8 cellular contexts compared by ENCODE assay signal in the genomic region with DNA sequence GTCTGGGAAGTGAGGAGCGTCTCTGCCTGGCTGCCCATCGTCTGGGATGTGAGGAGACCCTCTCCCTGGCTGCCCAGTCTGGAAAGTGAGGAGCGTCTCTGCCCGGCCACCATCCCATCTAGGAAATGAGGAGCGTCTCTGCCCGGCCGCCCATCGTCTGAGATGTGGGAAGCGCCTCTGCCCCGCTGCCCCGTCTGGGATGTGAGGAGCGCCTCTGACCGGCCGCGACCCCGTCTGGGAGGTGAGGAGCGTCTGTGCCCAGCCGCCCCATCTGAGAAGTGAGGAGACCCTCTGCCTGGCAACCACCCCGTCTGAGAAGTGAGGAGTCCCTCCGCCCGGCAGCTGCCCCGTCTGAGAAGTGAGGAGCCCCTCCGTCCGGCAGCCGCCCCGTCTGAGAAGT.
DNase-seq lines count a peak whose midpoint lies in the region; ATAC-seq, FAIRE-seq and TF ChIP-seq lines count a peak whose summit lies in the region.
"Not testable (repeated sequence)": the region's sequence is repeated elsewhere in the genome, so short reads cannot be mapped to it uniquely, and the experiment has no call there.

No MANE protein-coding gene starts in this region.

- CTCF ChIA-PET in WTC11 (lab: Charles Lee) = not testable (repeated sequence)

- H3K14ac ChIP-seq in H9 (ENCODE audit: insufficient read depth, low read length); neuronal stem cell (ENCODE audit: low read length): not testable (repeated sequence)

- TF ChIP-seq CTCF in H9 (conservative IDR thresholded peaks at IDR 0.05); WTC11 (IDR thresholded peaks at IDR 0.05); astrocyte (IDR thresholded peaks at IDR 0.05; ENCODE audit: insufficient read depth, low read depth, low read length); glutamatergic neuron (IDR thresholded peaks at IDR 0.05; ENCODE audit: partially characterized antibody, unreplicated experiment); left ventricle myocardium inferior (IDR thresholded peaks at IDR 0.05; ENCODE audit: borderline replicate concordance); right atrium auricular region (IDR thresholded peaks at IDR 0.05); kidney (IDR thresholded peaks at IDR 0.05; ENCODE audit: borderline replicate concordance, extremely low read depth, insufficient read depth): not testable (repeated sequence)

- not testable (repeated sequence) for H3K79me1 ChIP-seq in H9 (ENCODE audit: insufficient read depth, low read depth, low read length, poor library complexity, severe bottlenecking); neuronal stem cell (ENCODE audit: low read depth, low read length)

- H3K4me2 ChIP-seq in H9 (ENCODE audit: insufficient read depth, insufficient read length, low read length); astrocyte (ENCODE audit: low read length); neuronal stem cell (ENCODE audit: insufficient read depth, low read length, poor library complexity, severe bottlenecking): not testable (repeated sequence)

- not testable (repeated sequence) for H3K4ac ChIP-seq in H9 (ENCODE audit: low read depth, low read length); neuronal stem cell (ENCODE audit: low read length)

- H2AK5ac ChIP-seq in H9 (ENCODE audit: insufficient read length, low read length); neuronal stem cell (ENCODE audit: low read depth, low read length): not testable (repeated sequence)

- H2BK5ac ChIP-seq in H9 (ENCODE audit: insufficient read length, low read length); neuronal stem cell (ENCODE audit: low read length): not testable (repeated sequence)

- not testable (repeated sequence) for H3K36me3 ChIP-seq in astrocyte (ENCODE audit: insufficient read depth, low read length); left ventricle myocardium inferior; right atrium auricular region; kidney (ENCODE audit: control insufficient read depth in 1 of 2, insufficient read depth in 2 of 2, low read length in 2 of 2); neuronal stem cell (replicated peaks in 1 of 2; ENCODE audit: control insufficient read depth in 2 of 2, insufficient read depth in 2 of 2, low read length in 2 of 2)

- not testable (repeated sequence) for H3K4me1 ChIP-seq in H9 (ENCODE audit: insufficient read depth, low read length); astrocyte (ENCODE audit: insufficient read depth, low read length); kidney (ENCODE audit: control insufficient read depth in 1 of 2, insufficient read depth in 1 of 2, low read depth in 1 of 2, low read length in 2 of 2)
- H3K4me1 ChIP-seq in left ventricle myocardium inferior = peaks cover 70% of the 10 kb centered on the region
- H3K4me1 ChIP-seq in right atrium auricular region = peaks cover 0 to 35% of the 10 kb centered on the region in 2 donors
- peaks cover 0 to 10% of the 10 kb centered on the region in 2 donors for H3K4me1 ChIP-seq in neuronal stem cell (ENCODE audit: control insufficient read depth in 2 of 2, insufficient read depth in 1 of 2, low read depth in 1 of 2, low read length in 2 of 2)

- not testable (repeated sequence) for H3K27me3 Mint-ChIP-seq in H9 (ENCODE audit: low read depth); WTC11 (ENCODE audit: low read depth); astrocyte (ENCODE audit: low read depth, unreplicated experiment); glutamatergic neuron (ENCODE audit: unreplicated experiment)

- not testable (repeated sequence) for H4K91ac ChIP-seq in H9 (ENCODE audit: insufficient read length, low read depth, low read length); neuronal stem cell (ENCODE audit: low read depth, low read length, poor library complexity)

- peaks cover 2 to 10% (median 4%) of the 10 kb centered on the region in 3 experiments; a peak in 2 of 7 replicates for H3K36me3 Mint-ChIP-seq in H9 (ENCODE audit: insufficient read depth in 1 of 3, low read depth in 3 of 3)
- H3K36me3 Mint-ChIP-seq in WTC11; astrocyte (ENCODE audit: low read depth, unreplicated experiment); glutamatergic neuron (ENCODE audit: unreplicated experiment): not testable (repeated sequence)

- POLR2A ChIA-PET in WTC11 (lab: Charles Lee) = not testable (repeated sequence)

- H2BK120ac ChIP-seq in H9 (ENCODE audit: low read depth, low read length, poor library complexity, severe bottlenecking); neuronal stem cell (ENCODE audit: low read depth, low read length): not testable (repeated sequence)

- not testable (repeated sequence) for H4K8ac ChIP-seq in H9 (replicated peaks; ENCODE audit: insufficient read length, low read depth, low read length); neuronal stem cell (ENCODE audit: low read depth, low read length)

- intact Hi-C loops in left ventricle myocardium inferior (cut with micrococcal nuclease); kidney (cut with DNase I): not testable (repeated sequence)

- H3K9ac ChIP-seq in H9 (ENCODE audit: extremely low read depth, insufficient read length, low read length); astrocyte (ENCODE audit: low read length); kidney (ENCODE audit: low read length in 2 of 2); neuronal stem cell (ENCODE audit: low read depth, low read length, poor library complexity): not testable (repeated sequence)

- H3K79me2 ChIP-seq in H9 (ENCODE audit: insufficient read depth, low read length) = peaks cover 10% of the 10 kb centered on the region; the same call in 1 of the 2 replicates
- H3K79me2 ChIP-seq in astrocyte (ENCODE audit: insufficient read depth, low read length) = peaks cover 88% of the 10 kb centered on the region

- WGBS in H9 (ENCODE audit: extremely low coverage, insufficient read length, low lambda C conversion rate) = no CpG with 5 or more reads among the region's 26 CpGs
- WGBS in neuronal stem cell (ENCODE audit: extremely low coverage in 2 of 2, insufficient read length in 2 of 2, insufficient replicate concordance in 1 of 2), 2 donors = no CpG with 5 or more reads among the region's 26 CpGs

- H3K27ac Mint-ChIP-seq in H9 = peak overlapping the region; percentile 35 to 49 (median 40); a peak in 3 of 7 replicates
- 0 out of 2 replicates have a peak overlapping the region, but pooled peaks have one; percentile 25 for H3K27ac Mint-ChIP-seq in WTC11
- H3K27ac Mint-ChIP-seq in astrocyte (ENCODE audit: unreplicated experiment) = peak overlapping the region; percentile 47
- peak overlapping the region; percentile 94 for H3K27ac Mint-ChIP-seq in glutamatergic neuron (ENCODE audit: unreplicated experiment)

- H3K4me1 Mint-ChIP-seq in H9 = peaks cover 39 to 43% of the 10 kb centered on the region in 2 experiments
- H3K4me1 Mint-ChIP-seq in WTC11 = peaks cover 67% of the 10 kb centered on the region
- H3K4me1 Mint-ChIP-seq in astrocyte (ENCODE audit: low read depth, unreplicated experiment) = peaks cover 39% of the 10 kb centered on the region
- peaks cover 62% of the 10 kb centered on the region for H3K4me1 Mint-ChIP-seq in glutamatergic neuron (ENCODE audit: low read depth, unreplicated experiment)

- H3K18ac ChIP-seq in H9 (ENCODE audit: insufficient read length, low read depth, low read length) = not testable (repeated sequence)
- peak overlapping the region; percentile 28 for H3K18ac ChIP-seq in neuronal stem cell (ENCODE audit: low read length)

- not testable (repeated sequence) for H3K9me3 Mint-ChIP-seq in H9; WTC11; astrocyte (ENCODE audit: unreplicated experiment); glutamatergic neuron (ENCODE audit: unreplicated experiment)

- ATAC-seq in WTC11 = not testable (repeated sequence)

- not testable (repeated sequence) for H2AFZ ChIP-seq in H9 (ENCODE audit: low read length); astrocyte (ENCODE audit: low read depth, low read length); neuronal stem cell (ENCODE audit: low read length)

- not testable (repeated sequence) for H3T11ph ChIP-seq in H9 (ENCODE audit: low read length)

- H3K9me3 ChIP-seq in H9 (ENCODE audit: control insufficient read depth, low read depth, low read length); astrocyte (ENCODE audit: insufficient read depth, low read depth, low read length); left ventricle myocardium inferior (replicated peaks); right atrium auricular region; kidney (ENCODE audit: control insufficient read depth in 1 of 2, low read length in 2 of 2); neuronal stem cell (replicated peaks in 1 of 2; ENCODE audit: control insufficient read depth in 2 of 2, insufficient read depth in 1 of 2, low read depth in 1 of 2, low read length in 2 of 2): not testable (repeated sequence)

- H3K56ac ChIP-seq in H9 (ENCODE audit: insufficient read length, low read depth, low read length) = not testable (repeated sequence)

- not testable (repeated sequence) for H3K23ac ChIP-seq in H9 (ENCODE audit: insufficient read length, low read depth, low read length); neuronal stem cell (ENCODE audit: low read depth, low read length, poor library complexity)

- not testable (repeated sequence) for H3K4me3 ChIP-seq in astrocyte (ENCODE audit: insufficient read depth, low read depth, low read length); left ventricle myocardium inferior; right atrium auricular region; kidney (ENCODE audit: low read length in 2 of 2); neuronal stem cell (ENCODE audit: low read length in 2 of 2)

- H2BK15ac ChIP-seq in H9 (ENCODE audit: low read depth, low read length); neuronal stem cell (ENCODE audit: low read length): not testable (repeated sequence)

- not testable (repeated sequence) for H4K20me1 ChIP-seq in H9 (ENCODE audit: control insufficient read depth, insufficient read depth, insufficient read length)
- peaks cover 77% of the 10 kb centered on the region for H4K20me1 ChIP-seq in astrocyte (ENCODE audit: insufficient read depth, low read length)

- not testable (repeated sequence) for FAIRE-seq in astrocyte (lab: Jason Lieb, UNC); kidney (lab: Jason Lieb, UNC)

- H2BK12ac ChIP-seq in H9 (ENCODE audit: insufficient read length, low read depth, low read length); neuronal stem cell (ENCODE audit: low read length): not testable (repeated sequence)

- H3K27ac ChIP-seq in H9 (ENCODE audit: insufficient read length, low read depth, low read length); astrocyte (ENCODE audit: low read depth, low read length); kidney (ENCODE audit: low read depth in 2 of 2, low read length in 2 of 2); neuronal stem cell (replicated peaks; ENCODE audit: low read length): not testable (repeated sequence)
- H3K27ac ChIP-seq in left ventricle myocardium inferior (replicated peaks) = peak overlapping the region; percentile 31
- H3K27ac ChIP-seq in right atrium auricular region = peak overlapping the region; percentile 40 to 48

- not testable (repeated sequence) for H3K23me2 ChIP-seq in H9 (ENCODE audit: insufficient read length, low read depth, low read length, poor library complexity, severe bottlenecking)

- not testable (repeated sequence) for H4K5ac ChIP-seq in H9 (ENCODE audit: insufficient read length, low read depth, low read length)

- not testable (repeated sequence) for H2BK20ac ChIP-seq in H9 (ENCODE audit: low read depth, low read length, poor library complexity, severe bottlenecking)

- not testable (repeated sequence) for DNase-seq in H9; WTC11 (ENCODE audit: low spot score); astrocyte (ENCODE audit: low read depth); glutamatergic neuron; left ventricle myocardium inferior; right atrium auricular region (ENCODE audit: low spot score); neuronal stem cell (ENCODE audit: low spot score)
- DNase-seq in kidney = peak; percentile 49

- not testable (repeated sequence) for H3K27me3 ChIP-seq in H9 (ENCODE audit: insufficient read depth, low read length); astrocyte (ENCODE audit: insufficient read depth, low read length); left ventricle myocardium inferior (ENCODE audit: low read depth); right atrium auricular region; neuronal stem cell (ENCODE audit: control insufficient read depth in 3 of 3, insufficient read depth in 3 of 3, low read depth in 1 of 3, low read length in 3 of 3)

- not testable (repeated sequence) for H3K4me3 Mint-ChIP-seq in H9; WTC11; astrocyte (ENCODE audit: unreplicated experiment)
- H3K4me3 Mint-ChIP-seq in glutamatergic neuron (ENCODE audit: unreplicated experiment) = peak overlapping the region; percentile 57

Comparison
In these comparisons a context has a peak if more than half of its experiments do, and no peak if none do; other contexts are left out.
1. H3K27ac Mint-ChIP-seq: peak in every context shown above with its lines; median percentile 94 in glutamatergic neuron; 47 in astrocyte; 40 in H9; 25 in WTC11.